ENCODE assay signal across 14 cellular contexts in genomic region chr10:21954132-21954531, GRCh38. TPM values are rescaled to one million over a fixed set of nuclear protein-coding genes. Genes with fewer than 3 reads are reported as not detected.
DNase-seq lines count a peak whose midpoint lies in the region; ATAC-seq lines count a peak whose summit lies in the region.
"Had no signal": no experiment of that assay in that cellular context is flagged by ENCODE, and none has a peak within 500 bp of the region (broad histone marks: within the 10 kb centered on the region; RNA-seq: fewer than 3 reads in every experiment).

No MANE protein-coding gene starts in this region.

- intact Hi-C loops in cardiac septum (cut with DNase I) = loop anchor here (10.0 kb wide), 2 partner anchors 419 to 459 kb away; partner anchors contain the start of gene MLLT10

- DNase-seq in NOMO-1 treated with DMSO at 0.1 percent for 48 hours (lab: John Stamatoyannopoulos, UW; ENCODE audit: unreplicated experiment) (peak; percentile 93), NCI-H2081 treated with DMSO at 0.1 percent for 48 hours (lab: John Stamatoyannopoulos, UW) (no peak), cardiac septum (ENCODE audit: low spot score) (no peak), nucleus accumbens (lab: John Stamatoyannopoulos, UW) (no peak)
- DNase-seq in activated CD4-positive, CD25-positive, alpha-beta regulatory T cell (lab: John Stamatoyannopoulos, UW) = no peak
- DNase-seq: activated effector memory CD4-positive, alpha-beta T cell treated with anti-CD3 and anti-CD28 coated beads, Interleukin-2, amount 50 U/mL, for 16 hours; aorta; colonic mucosa; NCI-H1930; NK-92 treated with Interleukin-12 subunit alpha and Interleukin-12 subunit beta, amount 100 ng/mL, for 24 hours; right lobe of liver; stimulated activated CD4-positive, alpha-beta T cell treated with anti-CD3 and anti-CD28 coated beads, Interleukin-4, amount 100 ng/mL, for 24 hours had no signal

- ATAC-seq in GM18867 (IDR thresholded peaks at IDR 0.05; ENCODE audit: unreplicated experiment) (peak; percentile 47), HG02885 (IDR thresholded peaks at IDR 0.05; ENCODE audit: poor library complexity, unreplicated experiment) (peak; percentile 87)

RNA-seq across cellular contexts. Expression of gene DNAJC1, which starts 49.4 kb away (rescaled TPM):
- 12.9 TPM for total RNA-seq in cardiac septum
